1 cellular context compared by ENCODE assay signal in the genomic region with DNA sequence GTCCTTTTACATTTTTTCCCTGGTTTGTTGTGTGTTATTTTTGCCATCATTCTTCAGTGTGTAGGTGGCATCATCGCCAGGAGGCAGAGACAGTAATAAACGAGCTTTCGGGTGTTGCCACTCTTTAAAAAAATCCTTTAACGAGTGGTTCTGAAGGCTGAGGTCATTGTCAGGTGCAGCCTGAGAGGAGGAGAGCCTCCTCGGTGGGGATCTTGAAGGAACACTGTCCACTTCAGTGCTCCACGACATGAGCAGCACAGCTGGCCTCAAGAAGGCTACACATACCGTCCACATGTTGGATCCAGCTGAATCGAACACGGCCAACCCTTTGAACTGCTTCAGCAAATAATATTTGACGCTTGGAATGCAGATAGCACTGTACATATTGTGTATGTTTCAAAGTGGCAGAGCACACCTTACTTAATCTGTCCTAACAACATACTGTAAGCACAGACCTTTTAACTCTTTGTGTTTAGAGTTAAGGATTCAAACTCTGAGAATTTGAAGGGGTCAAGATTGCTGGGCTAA.
TF ChIP-seq lines count a peak whose summit lies in the region.

No MANE protein-coding gene starts in this region.

TF ChIP-seq in HepG2, 621 proteins besides CTCF, POLR2A, EP300 and RAD21 (continued from another document and continues in another):
- TF ChIP-seq HOXA5 (CRISPR knock-in tag; IDR thresholded peaks at IDR 0.05) (peak; percentile 30; the same call in 1 of the 2 replicates), ZC3H4 (CRISPR knock-in tag; IDR thresholded peaks at IDR 0.05; ENCODE audit: borderline replicate concordance) (peak; percentile 69; the same call in 1 of the 2 replicates), DMAP1 (CRISPR knock-in tag; IDR thresholded peaks at IDR 0.05) (peak; percentile 72), MTA1 (CRISPR knock-in tag; IDR thresholded peaks at IDR 0.05; ENCODE audit: borderline replicate concordance) (no peak), ARNT (IDR thresholded peaks at IDR 0.05) (no peak), ZNF20 (CRISPR knock-in tag; IDR thresholded peaks at IDR 0.05) (no peak), HMG20B (CRISPR knock-in tag; conservative IDR thresholded peaks at IDR 0.05) (peak; percentile 93), NFYC (CRISPR knock-in tag; IDR thresholded peaks at IDR 0.05) (0 out of 2 replicates have a peak, but pooled peaks have one; percentile 30), BORCS8-MEF2B (CRISPR knock-in tag; IDR thresholded peaks at IDR 0.05) (peak; percentile 75), ZSCAN25 (CRISPR knock-in tag; IDR thresholded peaks at IDR 0.05) (peak; percentile 84), SPEN (CRISPR knock-in tag; IDR thresholded peaks at IDR 0.05; ENCODE audit: low read depth) (peak; percentile 31; the same call in 1 of the 2 replicates), ZNF788 (CRISPR knock-in tag; IDR thresholded peaks at IDR 0.05; ENCODE audit: borderline replicate concordance) (no peak; the same call in 1 of the 2 replicates), SATB2 (CRISPR knock-in tag; IDR thresholded peaks at IDR 0.05) (no peak), RORA (CRISPR knock-in tag; IDR thresholded peaks at IDR 0.05) (no peak), ZSCAN12 (CRISPR knock-in tag; IDR thresholded peaks at IDR 0.05) (no peak), KDM4B (CRISPR knock-in tag; IDR thresholded peaks at IDR 0.05) (peak; percentile 88), KMT2A (CRISPR knock-in tag; IDR thresholded peaks at IDR 0.05) (peak; percentile 84), IRF2 (CRISPR knock-in tag; IDR thresholded peaks at IDR 0.05) (peak; percentile 95), ZNF766 (CRISPR knock-in tag; IDR thresholded peaks at IDR 0.05; ENCODE audit: borderline replicate concordance) (no peak), ELF1 (CRISPR knock-in tag; IDR thresholded peaks at IDR 0.05) (peak; percentile 52; the same call in 1 of the 2 replicates), HMG20A (CRISPR knock-in tag; IDR thresholded peaks at IDR 0.05; ENCODE audit: borderline replicate concordance) (peak; percentile 98), GABPB1 (CRISPR knock-in tag; IDR thresholded peaks at IDR 0.05) (peak; percentile 36; the same call in 1 of the 2 replicates), MEF2D (CRISPR knock-in tag; IDR thresholded peaks at IDR 0.05) (peak; percentile 70; the same call in 1 of the 2 replicates), ZNF33A (CRISPR knock-in tag; IDR thresholded peaks at IDR 0.05; ENCODE audit: borderline replicate concordance) (no peak), PHB2 (IDR thresholded peaks at IDR 0.05; ENCODE audit: partially characterized antibody) (no peak), MXD4 (CRISPR knock-in tag; IDR thresholded peaks at IDR 0.05) (peak; percentile 82), KLF12 (CRISPR knock-in tag; IDR thresholded peaks at IDR 0.05; ENCODE audit: borderline replicate concordance) (no peak), RAD51 (IDR thresholded peaks at IDR 0.05; ENCODE audit: borderline replicate concordance) (no peak)
- TF ChIP-seq, protein P1, sequence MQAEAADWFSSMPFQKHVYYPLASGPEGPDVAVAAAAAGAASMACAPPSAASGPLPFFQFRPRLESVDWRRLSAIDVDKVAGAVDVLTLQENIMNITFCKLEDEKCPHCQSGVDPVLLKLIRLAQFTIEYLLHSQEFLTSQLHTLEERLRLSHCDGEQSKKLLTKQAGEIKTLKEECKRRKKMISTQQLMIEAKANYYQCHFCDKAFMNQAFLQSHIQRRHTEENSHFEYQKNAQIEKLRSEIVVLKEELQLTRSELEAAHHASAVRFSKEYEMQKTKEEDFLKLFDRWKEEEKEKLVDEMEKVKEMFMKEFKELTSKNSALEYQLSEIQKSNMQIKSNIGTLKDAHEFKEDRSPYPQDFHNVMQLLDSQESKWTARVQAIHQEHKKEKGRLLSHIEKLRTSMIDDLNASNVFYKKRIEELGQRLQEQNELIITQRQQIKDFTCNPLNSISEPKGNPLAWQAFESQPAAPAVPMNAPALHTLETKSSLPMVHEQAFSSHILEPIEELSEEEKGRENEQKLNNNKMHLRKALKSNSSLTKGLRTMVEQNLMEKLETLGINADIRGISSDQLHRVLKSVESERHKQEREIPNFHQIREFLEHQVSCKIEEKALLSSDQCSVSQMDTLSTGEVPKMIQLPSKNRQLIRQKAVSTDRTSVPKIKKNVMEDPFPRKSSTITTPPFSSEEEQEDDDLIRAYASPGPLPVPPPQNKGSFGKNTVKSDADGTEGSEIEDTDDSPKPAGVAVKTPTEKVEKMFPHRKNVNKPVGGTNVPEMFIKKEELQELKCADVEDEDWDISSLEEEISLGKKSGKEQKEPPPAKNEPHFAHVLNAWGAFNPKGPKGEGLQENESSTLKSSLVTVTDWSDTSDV (CRISPR knock-in tag; IDR thresholded peaks at IDR 0.05) = no peak
- TF ChIP-seq, protein P2, sequence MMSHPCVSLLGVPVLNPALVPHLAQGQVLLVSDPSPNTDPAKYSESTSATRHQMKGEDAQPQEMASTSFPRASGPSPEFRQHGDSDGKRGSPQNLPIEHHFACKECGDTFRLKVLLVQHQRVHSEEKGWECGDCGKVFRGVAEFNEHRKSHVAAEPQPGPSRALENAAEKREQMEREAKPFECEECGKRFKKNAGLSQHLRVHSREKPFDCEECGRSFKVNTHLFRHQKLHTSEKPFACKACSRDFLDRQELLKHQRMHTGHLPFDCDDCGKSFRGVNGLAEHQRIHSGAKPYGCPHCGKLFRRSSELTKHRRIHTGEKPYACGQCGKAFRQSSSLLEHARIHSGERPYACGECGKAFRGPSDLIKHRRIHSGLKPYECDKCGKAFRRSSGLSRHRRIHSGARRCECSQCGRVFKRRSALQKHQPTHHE (CRISPR knock-in tag; IDR thresholded peaks at IDR 0.05; ENCODE audit: borderline replicate concordance) = no peak
- TF ChIP-seq, protein P3, sequence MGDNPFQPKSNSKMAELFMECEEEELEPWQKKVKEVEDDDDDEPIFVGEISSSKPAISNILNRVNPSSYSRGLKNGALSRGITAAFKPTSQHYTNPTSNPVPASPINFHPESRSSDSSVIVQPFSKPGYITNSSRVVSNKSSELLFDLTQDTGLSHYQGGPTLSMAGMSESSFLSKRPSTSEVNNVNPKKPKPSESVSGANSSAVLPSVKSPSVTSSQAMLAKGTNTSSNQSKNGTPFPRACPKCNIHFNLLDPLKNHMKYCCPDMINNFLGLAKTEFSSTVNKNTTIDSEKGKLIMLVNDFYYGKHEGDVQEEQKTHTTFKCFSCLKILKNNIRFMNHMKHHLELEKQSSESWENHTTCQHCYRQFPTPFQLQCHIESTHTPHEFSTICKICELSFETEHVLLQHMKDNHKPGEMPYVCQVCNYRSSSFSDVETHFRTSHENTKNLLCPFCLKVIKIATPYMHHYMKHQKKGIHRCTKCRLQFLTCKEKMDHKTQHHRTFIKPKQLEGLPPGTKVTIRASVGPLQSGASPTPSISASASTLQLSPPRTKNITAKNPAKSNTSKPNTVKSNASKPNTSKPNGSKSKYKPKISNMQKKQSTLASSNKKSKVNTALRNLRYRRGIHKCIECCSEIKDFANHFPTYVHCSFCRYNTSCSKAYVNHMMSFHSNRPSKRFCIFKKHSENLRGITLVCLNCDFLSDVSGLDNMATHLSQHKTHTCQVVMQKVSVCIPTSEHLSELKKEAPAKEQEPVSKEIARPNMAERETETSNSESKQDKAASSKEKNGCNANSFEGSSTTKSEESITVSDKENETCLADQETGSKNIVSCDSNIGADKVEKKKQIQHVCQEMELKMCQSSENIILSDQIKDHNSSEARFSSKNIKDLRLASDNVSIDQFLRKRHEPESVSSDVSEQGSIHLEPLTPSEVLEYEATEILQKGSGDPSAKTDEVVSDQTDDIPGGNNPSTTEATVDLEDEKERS (CRISPR knock-in tag; IDR thresholded peaks at IDR 0.05) = peak; percentile 69
- TF ChIP-seq, protein P4, sequence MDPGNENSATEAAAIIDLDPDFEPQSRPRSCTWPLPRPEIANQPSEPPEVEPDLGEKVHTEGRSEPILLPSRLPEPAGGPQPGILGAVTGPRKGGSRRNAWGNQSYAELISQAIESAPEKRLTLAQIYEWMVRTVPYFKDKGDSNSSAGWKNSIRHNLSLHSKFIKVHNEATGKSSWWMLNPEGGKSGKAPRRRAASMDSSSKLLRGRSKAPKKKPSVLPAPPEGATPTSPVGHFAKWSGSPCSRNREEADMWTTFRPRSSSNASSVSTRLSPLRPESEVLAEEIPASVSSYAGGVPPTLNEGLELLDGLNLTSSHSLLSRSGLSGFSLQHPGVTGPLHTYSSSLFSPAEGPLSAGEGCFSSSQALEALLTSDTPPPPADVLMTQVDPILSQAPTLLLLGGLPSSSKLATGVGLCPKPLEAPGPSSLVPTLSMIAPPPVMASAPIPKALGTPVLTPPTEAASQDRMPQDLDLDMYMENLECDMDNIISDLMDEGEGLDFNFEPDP (CRISPR knock-in tag; conservative IDR thresholded peaks at IDR 0.05) = no peak
- TF ChIP-seq, protein P5, sequence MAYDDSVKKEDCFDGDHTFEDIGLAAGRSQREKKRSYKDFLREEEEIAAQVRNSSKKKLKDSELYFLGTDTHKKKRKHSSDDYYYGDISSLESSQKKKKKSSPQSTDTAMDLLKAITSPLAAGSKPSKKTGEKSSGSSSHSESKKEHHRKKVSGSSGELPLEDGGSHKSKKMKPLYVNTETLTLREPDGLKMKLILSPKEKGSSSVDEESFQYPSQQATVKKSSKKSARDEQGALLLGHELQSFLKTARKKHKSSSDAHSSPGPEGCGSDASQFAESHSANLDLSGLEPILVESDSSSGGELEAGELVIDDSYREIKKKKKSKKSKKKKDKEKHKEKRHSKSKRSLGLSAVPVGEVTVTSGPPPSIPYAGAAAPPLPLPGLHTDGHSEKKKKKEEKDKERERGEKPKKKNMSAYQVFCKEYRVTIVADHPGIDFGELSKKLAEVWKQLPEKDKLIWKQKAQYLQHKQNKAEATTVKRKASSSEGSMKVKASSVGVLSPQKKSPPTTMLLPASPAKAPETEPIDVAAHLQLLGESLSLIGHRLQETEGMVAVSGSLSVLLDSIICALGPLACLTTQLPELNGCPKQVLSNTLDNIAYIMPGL (CRISPR knock-in tag; IDR thresholded peaks at IDR 0.05; ENCODE audit: borderline replicate concordance in 1 of 2, low read depth in 1 of 2) = peak; percentile 53 to 87; a peak in 3 of 4 replicates
- TF ChIP-seq, protein P6, sequence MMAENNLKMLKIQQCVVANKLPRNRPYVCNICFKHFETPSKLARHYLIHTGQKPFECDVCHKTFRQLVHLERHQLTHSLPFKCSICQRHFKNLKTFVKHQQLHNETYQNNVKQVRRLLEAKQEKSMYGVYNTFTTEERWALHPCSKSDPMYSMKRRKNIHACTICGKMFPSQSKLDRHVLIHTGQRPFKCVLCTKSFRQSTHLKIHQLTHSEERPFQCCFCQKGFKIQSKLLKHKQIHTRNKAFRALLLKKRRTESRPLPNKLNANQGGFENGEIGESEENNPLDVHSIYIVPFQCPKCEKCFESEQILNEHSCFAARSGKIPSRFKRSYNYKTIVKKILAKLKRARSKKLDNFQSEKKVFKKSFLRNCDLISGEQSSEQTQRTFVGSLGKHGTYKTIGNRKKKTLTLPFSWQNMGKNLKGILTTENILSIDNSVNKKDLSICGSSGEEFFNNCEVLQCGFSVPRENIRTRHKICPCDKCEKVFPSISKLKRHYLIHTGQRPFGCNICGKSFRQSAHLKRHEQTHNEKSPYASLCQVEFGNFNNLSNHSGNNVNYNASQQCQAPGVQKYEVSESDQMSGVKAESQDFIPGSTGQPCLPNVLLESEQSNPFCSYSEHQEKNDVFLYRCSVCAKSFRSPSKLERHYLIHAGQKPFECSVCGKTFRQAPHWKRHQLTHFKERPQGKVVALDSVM (CRISPR knock-in tag; IDR thresholded peaks at IDR 0.05) = no peak
- TF ChIP-seq, protein P7, sequence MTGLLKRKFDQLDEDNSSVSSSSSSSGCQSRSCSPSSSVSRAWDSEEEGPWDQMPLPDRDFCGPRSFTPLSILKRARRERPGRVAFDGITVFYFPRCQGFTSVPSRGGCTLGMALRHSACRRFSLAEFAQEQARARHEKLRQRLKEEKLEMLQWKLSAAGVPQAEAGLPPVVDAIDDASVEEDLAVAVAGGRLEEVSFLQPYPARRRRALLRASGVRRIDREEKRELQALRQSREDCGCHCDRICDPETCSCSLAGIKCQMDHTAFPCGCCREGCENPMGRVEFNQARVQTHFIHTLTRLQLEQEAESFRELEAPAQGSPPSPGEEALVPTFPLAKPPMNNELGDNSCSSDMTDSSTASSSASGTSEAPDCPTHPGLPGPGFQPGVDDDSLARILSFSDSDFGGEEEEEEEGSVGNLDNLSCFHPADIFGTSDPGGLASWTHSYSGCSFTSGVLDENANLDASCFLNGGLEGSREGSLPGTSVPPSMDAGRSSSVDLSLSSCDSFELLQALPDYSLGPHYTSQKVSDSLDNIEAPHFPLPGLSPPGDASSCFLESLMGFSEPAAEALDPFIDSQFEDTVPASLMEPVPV (CRISPR knock-in tag; IDR thresholded peaks at IDR 0.05) = no peak; the same call in 1 of the 2 replicates
- TF ChIP-seq, protein P8, sequence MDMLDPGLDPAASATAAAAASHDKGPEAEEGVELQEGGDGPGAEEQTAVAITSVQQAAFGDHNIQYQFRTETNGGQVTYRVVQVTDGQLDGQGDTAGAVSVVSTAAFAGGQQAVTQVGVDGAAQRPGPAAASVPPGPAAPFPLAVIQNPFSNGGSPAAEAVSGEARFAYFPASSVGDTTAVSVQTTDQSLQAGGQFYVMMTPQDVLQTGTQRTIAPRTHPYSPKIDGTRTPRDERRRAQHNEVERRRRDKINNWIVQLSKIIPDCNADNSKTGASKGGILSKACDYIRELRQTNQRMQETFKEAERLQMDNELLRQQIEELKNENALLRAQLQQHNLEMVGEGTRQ (IDR thresholded peaks at IDR 0.05; ENCODE audit: low read depth, low read length) = 0 out of 2 replicates have a peak, but pooled peaks have one; percentile 9
- TF ChIP-seq, protein P8 (CRISPR knock-in tag; IDR thresholded peaks at IDR 0.05; ENCODE audit: borderline replicate concordance) = no peak
- TF ChIP-seq, protein P9, sequence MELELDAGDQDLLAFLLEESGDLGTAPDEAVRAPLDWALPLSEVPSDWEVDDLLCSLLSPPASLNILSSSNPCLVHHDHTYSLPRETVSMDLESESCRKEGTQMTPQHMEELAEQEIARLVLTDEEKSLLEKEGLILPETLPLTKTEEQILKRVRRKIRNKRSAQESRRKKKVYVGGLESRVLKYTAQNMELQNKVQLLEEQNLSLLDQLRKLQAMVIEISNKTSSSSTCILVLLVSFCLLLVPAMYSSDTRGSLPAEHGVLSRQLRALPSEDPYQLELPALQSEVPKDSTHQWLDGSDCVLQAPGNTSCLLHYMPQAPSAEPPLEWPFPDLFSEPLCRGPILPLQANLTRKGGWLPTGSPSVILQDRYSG (CRISPR knock-in tag; IDR thresholded peaks at IDR 0.05) = no peak
- TF ChIP-seq, protein P10, sequence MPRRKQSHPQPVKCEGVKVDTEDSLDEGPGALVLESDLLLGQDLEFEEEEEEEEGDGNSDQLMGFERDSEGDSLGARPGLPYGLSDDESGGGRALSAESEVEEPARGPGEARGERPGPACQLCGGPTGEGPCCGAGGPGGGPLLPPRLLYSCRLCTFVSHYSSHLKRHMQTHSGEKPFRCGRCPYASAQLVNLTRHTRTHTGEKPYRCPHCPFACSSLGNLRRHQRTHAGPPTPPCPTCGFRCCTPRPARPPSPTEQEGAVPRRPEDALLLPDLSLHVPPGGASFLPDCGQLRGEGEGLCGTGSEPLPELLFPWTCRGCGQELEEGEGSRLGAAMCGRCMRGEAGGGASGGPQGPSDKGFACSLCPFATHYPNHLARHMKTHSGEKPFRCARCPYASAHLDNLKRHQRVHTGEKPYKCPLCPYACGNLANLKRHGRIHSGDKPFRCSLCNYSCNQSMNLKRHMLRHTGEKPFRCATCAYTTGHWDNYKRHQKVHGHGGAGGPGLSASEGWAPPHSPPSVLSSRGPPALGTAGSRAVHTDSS (CRISPR knock-in tag; conservative IDR thresholded peaks at IDR 0.05) = no peak
